ENCODE assay signal across 2 cellular contexts in the genomic region with DNA sequence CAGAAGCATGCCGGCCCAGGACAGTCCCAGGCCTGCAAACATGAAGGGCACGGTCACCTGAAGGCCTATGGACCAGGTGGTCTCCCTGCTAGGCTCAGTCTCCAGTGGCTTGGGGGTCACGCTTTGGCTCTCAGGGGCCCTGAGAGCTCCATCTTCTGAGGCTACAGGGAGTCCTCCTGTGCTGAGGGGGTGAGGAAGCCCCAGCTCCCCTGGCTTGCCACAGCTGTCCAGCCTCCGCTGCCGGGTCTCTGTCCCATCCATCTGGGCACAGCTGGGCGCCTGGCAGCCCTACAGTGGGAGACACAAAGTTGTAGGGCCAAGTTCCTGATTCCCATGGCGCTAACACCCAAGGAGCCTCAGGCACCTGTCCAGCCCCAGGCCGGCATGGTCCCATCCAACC.
TF ChIP-seq lines count a peak whose summit lies in the region.

No MANE protein-coding gene starts in this region.

TF ChIP-seq in SK-N-SH, 30 proteins besides CTCF, POLR2A, EP300 and RAD21 (continued from another document):
- TF ChIP-seq, protein P1, sequence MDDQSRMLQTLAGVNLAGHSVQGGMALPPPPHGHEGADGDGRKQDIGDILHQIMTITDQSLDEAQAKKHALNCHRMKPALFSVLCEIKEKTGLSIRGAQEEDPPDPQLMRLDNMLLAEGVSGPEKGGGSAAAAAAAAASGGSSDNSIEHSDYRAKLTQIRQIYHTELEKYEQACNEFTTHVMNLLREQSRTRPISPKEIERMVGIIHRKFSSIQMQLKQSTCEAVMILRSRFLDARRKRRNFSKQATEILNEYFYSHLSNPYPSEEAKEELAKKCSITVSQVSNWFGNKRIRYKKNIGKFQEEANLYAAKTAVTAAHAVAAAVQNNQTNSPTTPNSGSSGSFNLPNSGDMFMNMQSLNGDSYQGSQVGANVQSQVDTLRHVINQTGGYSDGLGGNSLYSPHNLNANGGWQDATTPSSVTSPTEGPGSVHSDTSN (IDR thresholded peaks at IDR 0.05): no peak
- TF ChIP-seq RFX5 (IDR thresholded peaks at IDR 0.05; ENCODE audit: low read length) (no peak), GABPA (IDR thresholded peaks at IDR 0.05; ENCODE audit: low read depth) (no peak), MEF2A (IDR thresholded peaks at IDR 0.05; ENCODE audit: borderline replicate concordance, low read depth) (no peak), SMC3 (IDR thresholded peaks at IDR 0.05; ENCODE audit: low read depth, low read length) (no peak), NRF1 (IDR thresholded peaks at IDR 0.05; ENCODE audit: low read depth, low read length) (no peak), TEAD4 (IDR thresholded peaks at IDR 0.05; ENCODE audit: borderline replicate concordance, insufficient read depth) (no peak), NFIC (IDR thresholded peaks at IDR 0.05; ENCODE audit: borderline replicate concordance) (no peak), YY1 (IDR thresholded peaks at IDR 0.05; ENCODE audit: low read depth) (no peak), SIN3A (IDR thresholded peaks at IDR 0.05; ENCODE audit: borderline replicate concordance, low read depth, low read length) (no peak), FOXJ3 (CRISPR knock-in tag; IDR thresholded peaks at IDR 0.05) (no peak), FOSL2 (IDR thresholded peaks at IDR 0.05; ENCODE audit: borderline replicate concordance, low read depth) (no peak)
- TF ChIP-seq, protein P2, sequence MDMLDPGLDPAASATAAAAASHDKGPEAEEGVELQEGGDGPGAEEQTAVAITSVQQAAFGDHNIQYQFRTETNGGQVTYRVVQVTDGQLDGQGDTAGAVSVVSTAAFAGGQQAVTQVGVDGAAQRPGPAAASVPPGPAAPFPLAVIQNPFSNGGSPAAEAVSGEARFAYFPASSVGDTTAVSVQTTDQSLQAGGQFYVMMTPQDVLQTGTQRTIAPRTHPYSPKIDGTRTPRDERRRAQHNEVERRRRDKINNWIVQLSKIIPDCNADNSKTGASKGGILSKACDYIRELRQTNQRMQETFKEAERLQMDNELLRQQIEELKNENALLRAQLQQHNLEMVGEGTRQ (IDR thresholded peaks at IDR 0.05; ENCODE audit: borderline replicate concordance, low read depth, low read length): no peak
- TF ChIP-seq, protein P3, sequence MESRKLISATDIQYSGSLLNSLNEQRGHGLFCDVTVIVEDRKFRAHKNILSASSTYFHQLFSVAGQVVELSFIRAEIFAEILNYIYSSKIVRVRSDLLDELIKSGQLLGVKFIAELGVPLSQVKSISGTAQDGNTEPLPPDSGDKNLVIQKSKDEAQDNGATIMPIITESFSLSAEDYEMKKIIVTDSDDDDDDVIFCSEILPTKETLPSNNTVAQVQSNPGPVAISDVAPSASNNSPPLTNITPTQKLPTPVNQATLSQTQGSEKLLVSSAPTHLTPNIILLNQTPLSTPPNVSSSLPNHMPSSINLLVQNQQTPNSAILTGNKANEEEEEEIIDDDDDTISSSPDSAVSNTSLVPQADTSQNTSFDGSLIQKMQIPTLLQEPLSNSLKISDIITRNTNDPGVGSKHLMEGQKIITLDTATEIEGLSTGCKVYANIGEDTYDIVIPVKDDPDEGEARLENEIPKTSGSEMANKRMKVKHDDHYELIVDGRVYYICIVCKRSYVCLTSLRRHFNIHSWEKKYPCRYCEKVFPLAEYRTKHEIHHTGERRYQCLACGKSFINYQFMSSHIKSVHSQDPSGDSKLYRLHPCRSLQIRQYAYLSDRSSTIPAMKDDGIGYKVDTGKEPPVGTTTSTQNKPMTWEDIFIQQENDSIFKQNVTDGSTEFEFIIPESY (IDR thresholded peaks at IDR 0.05; ENCODE audit: borderline replicate concordance, low read depth): no peak

TF ChIP-seq in SK-N-SH treated with all-trans-retinoic acid at 6 μM for 48 hours, 23 proteins besides CTCF, POLR2A, EP300 and RAD21 (continued from another document):
- TF ChIP-seq, protein P4, sequence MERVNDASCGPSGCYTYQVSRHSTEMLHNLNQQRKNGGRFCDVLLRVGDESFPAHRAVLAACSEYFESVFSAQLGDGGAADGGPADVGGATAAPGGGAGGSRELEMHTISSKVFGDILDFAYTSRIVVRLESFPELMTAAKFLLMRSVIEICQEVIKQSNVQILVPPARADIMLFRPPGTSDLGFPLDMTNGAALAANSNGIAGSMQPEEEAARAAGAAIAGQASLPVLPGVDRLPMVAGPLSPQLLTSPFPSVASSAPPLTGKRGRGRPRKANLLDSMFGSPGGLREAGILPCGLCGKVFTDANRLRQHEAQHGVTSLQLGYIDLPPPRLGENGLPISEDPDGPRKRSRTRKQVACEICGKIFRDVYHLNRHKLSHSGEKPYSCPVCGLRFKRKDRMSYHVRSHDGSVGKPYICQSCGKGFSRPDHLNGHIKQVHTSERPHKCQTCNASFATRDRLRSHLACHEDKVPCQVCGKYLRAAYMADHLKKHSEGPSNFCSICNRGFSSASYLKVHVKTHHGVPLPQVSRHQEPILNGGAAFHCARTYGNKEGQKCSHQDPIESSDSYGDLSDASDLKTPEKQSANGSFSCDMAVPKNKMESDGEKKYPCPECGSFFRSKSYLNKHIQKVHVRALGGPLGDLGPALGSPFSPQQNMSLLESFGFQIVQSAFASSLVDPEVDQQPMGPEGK (CRISPR knock-in tag; IDR thresholded peaks at IDR 0.05; ENCODE audit: borderline replicate concordance): no peak
- TF ChIP-seq OSR1 (CRISPR knock-in tag; IDR thresholded peaks at IDR 0.05) (no peak), BACH2 (CRISPR knock-in tag; IDR thresholded peaks at IDR 0.05; ENCODE audit: borderline replicate concordance) (no peak), TCF4 (CRISPR knock-in tag; IDR thresholded peaks at IDR 0.05; ENCODE audit: borderline replicate concordance) (no peak), ZNF70 (CRISPR knock-in tag; IDR thresholded peaks at IDR 0.05) (no peak)
- TF ChIP-seq, protein P5, sequence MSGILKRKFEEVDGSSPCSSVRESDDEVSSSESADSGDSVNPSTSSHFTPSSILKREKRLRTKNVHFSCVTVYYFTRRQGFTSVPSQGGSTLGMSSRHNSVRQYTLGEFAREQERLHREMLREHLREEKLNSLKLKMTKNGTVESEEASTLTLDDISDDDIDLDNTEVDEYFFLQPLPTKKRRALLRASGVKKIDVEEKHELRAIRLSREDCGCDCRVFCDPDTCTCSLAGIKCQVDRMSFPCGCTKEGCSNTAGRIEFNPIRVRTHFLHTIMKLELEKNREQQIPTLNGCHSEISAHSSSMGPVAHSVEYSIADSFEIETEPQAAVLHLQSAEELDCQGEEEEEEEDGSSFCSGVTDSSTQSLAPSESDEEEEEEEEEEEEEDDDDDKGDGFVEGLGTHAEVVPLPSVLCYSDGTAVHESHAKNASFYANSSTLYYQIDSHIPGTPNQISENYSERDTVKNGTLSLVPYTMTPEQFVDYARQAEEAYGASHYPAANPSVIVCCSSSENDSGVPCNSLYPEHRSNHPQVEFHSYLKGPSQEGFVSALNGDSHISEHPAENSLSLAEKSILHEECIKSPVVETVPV (CRISPR knock-in tag; IDR thresholded peaks at IDR 0.05): no peak
- TF ChIP-seq, protein P6, sequence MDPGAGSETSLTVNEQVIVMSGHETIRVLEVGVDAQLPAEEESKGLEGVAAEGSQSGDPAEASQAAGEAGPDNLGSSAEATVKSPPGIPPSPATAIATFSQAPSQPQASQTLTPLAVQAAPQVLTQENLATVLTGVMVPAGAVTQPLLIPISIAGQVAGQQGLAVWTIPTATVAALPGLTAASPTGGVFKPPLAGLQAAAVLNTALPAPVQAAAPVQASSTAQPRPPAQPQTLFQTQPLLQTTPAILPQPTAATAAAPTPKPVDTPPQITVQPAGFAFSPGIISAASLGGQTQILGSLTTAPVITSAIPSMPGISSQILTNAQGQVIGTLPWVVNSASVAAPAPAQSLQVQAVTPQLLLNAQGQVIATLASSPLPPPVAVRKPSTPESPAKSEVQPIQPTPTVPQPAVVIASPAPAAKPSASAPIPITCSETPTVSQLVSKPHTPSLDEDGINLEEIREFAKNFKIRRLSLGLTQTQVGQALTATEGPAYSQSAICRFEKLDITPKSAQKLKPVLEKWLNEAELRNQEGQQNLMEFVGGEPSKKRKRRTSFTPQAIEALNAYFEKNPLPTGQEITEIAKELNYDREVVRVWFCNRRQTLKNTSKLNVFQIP (CRISPR knock-in tag; IDR thresholded peaks at IDR 0.05; ENCODE audit: borderline replicate concordance, low read depth): no peak
- TF ChIP-seq, protein P7, sequence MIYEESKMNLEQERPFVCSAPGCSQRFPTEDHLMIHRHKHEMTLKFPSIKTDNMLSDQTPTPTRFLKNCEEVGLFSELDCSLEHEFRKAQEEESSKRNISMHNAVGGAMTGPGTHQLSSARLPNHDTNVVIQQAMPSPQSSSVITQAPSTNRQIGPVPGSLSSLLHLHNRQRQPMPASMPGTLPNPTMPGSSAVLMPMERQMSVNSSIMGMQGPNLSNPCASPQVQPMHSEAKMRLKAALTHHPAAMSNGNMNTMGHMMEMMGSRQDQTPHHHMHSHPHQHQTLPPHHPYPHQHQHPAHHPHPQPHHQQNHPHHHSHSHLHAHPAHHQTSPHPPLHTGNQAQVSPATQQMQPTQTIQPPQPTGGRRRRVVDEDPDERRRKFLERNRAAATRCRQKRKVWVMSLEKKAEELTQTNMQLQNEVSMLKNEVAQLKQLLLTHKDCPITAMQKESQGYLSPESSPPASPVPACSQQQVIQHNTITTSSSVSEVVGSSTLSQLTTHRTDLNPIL (CRISPR knock-in tag; IDR thresholded peaks at IDR 0.05; ENCODE audit: low read depth): no peak
